25 cellular contexts compared by ENCODE assay signal in genomic region chr14:24681056-24681455, GRCh38. TPM values are rescaled to one million over a fixed set of nuclear protein-coding genes. Genes with fewer than 3 reads are reported as not detected.
DNase-seq lines count a peak whose midpoint lies in the region; ATAC-seq and TF ChIP-seq lines count a peak whose summit lies in the region.
"Had no signal": no experiment of that assay in that cellular context is flagged by ENCODE, and none has a peak within 500 bp of the region (broad histone marks: within the 10 kb centered on the region; RNA-seq: fewer than 3 reads in every experiment).

No MANE protein-coding gene starts in this region.

- TF ChIP-seq CTCF in tibial nerve (IDR thresholded peaks at IDR 0.05) (no peak), psoas muscle (IDR thresholded peaks at IDR 0.05) (no peak)

- DNase-seq in LHCN-M2 (ENCODE audit: low read depth) (peak; percentile 43), tibial nerve (ENCODE audit: low spot score in 2 of 2) (no peak), psoas muscle (no peak), NCI-H1694 (lab: John Stamatoyannopoulos, UW) (no peak)
- no peak for DNase-seq in effector memory CD8-positive, alpha-beta T cell
- DNase-seq in natural killer cell treated with Interleukin-12 subunit alpha and Interleukin-12 subunit beta and Interleukin-15 and Interleukin-18, amount 100 ng/mL, for 72 hours (ENCODE audit: low spot score): no peak
- DNase-seq: BE2C; Calu3; CD4-positive, alpha-beta T cell; GDM1; HCEC 1CT; Karpas-422; MG63; NCI-H1694 treated with DMSO at 0.1 percent for 48 hours; NCI-H2081 treated with DMSO at 0.1 percent for 48 hours; NCI-H2171 treated with DMSO at 0.1 percent for 48 hours; NCI-H524 treated with DMSO at 0.1 percent for 48 hours; Peyer's patch; SJCRH30; T-cell had no signal

- peak overlapping the region; percentile 90 to 95 for H3K27ac Mint-ChIP-seq in effector memory CD8-positive, alpha-beta T cell
- H3K27ac Mint-ChIP-seq in natural killer cell treated with Interleukin-12 subunit alpha and Interleukin-12 subunit beta and Interleukin-15 and Interleukin-18, amount 100 ng/mL, for 72 hours: peak overlapping the region; percentile 95 to 98
- H3K27ac Mint-ChIP-seq: CD4-positive, alpha-beta T cell; GM23338; IgD-negative memory B cell had no signal

- no peak overlapping the region for H3K4me3 ChIP-seq in BLaER1 treated with 17β-estradiol and CSF1 and Interleukin-3, amounts not matched to agents 10 nM and 100 nM
- H3K4me3 ChIP-seq in tibial nerve: no peak overlapping the region
- H3K4me3 ChIP-seq in psoas muscle: no peak overlapping the region
- H3K4me3 ChIP-seq: GM23338, MG63, Peyer's patch, SJCRH30 had no signal

- H3K4me3 Mint-ChIP-seq in effector memory CD8-positive, alpha-beta T cell: peak overlapping the region; percentile 93 to 96
- peak overlapping the region; percentile 97 for H3K4me3 Mint-ChIP-seq in natural killer cell treated with Interleukin-12 subunit alpha and Interleukin-12 subunit beta and Interleukin-15 and Interleukin-18, amount 100 ng/mL, for 72 hours
- H3K4me3 Mint-ChIP-seq: CD4-positive, alpha-beta T cell; GM23338; IgD-negative memory B cell; T-cell had no signal

- no peak overlapping the region for H3K27ac ChIP-seq in BLaER1 treated with 17β-estradiol and CSF1 and Interleukin-3, amounts not matched to agents 10 nM and 100 nM
- no peak overlapping the region for H3K27ac ChIP-seq in tibial nerve
- no peak overlapping the region for H3K27ac ChIP-seq in psoas muscle
- H3K27ac ChIP-seq: Peyer's patch, SJCRH30 had no signal

- no peaks in the 10 kb centered on the region for H3K27me3 ChIP-seq in BLaER1 treated with 17β-estradiol and CSF1 and Interleukin-3, amounts not matched to agents 10 nM and 100 nM
- H3K27me3 ChIP-seq in tibial nerve (no peaks in the 10 kb centered on the region), psoas muscle (ENCODE audit: insufficient read depth in 3 of 3, low read length in 2 of 3) (peaks cover 0 to 3% (median 0%) of the 10 kb centered on the region in 3 donors)
- H3K27me3 ChIP-seq: MG63, Peyer's patch, SJCRH30 had no signal

- H3K4me1 ChIP-seq in BLaER1 treated with 17β-estradiol and CSF1 and Interleukin-3, amounts not matched to agents 10 nM and 100 nM: peaks cover 9 to 39% (median 31%) of the 10 kb centered on the region in 10 experiments; a peak in 18 of 20 replicates
- H3K4me1 ChIP-seq in tibial nerve: peaks cover 0 to 9% (median 0%) of the 10 kb centered on the region in 4 donors
- H3K4me1 ChIP-seq in psoas muscle: no peaks in the 10 kb centered on the region
- H3K4me1 ChIP-seq: BE2C, SJCRH30 had no signal

- H3K4me2 ChIP-seq in BLaER1 treated with 17β-estradiol and CSF1 and Interleukin-3, amounts not matched to agents 10 nM and 100 nM: peak overlapping the region in 10 of 11 experiments; percentile 1 to 73 (median 44); a peak in 17 of 22 replicates
- H3K4me2 ChIP-seq: GM23338 had no signal

- no peaks in the 10 kb centered on the region for H4K20me1 ChIP-seq in BLaER1 treated with 17β-estradiol and CSF1 and Interleukin-3, amounts not matched to agents 10 nM and 100 nM

- no peaks in the 10 kb centered on the region for H3K36me3 ChIP-seq in BLaER1 treated with 17β-estradiol and CSF1 and Interleukin-3, amounts not matched to agents 10 nM and 100 nM
- H3K36me3 ChIP-seq in tibial nerve (no peaks in the 10 kb centered on the region), psoas muscle (ENCODE audit: insufficient read depth in 1 of 2, low read depth in 1 of 2) (no peaks in the 10 kb centered on the region)
- H3K36me3 ChIP-seq: BE2C, MG63, Peyer's patch, SJCRH30 had no signal

- intact Hi-C loops in psoas muscle (cut with DNase I): no loop called here

- no peak overlapping the region for H3K9ac ChIP-seq in BLaER1 treated with 17β-estradiol and CSF1 and Interleukin-3, amounts not matched to agents 10 nM and 100 nM

- ATAC-seq in effector memory CD8-positive, alpha-beta T cell (replicated peaks): no peak
- ATAC-seq in natural killer cell treated with Interleukin-12 subunit alpha and Interleukin-12 subunit beta and Interleukin-15 and Interleukin-18, amount 100 ng/mL, for 72 hours: no peak
- no peak for ATAC-seq in psoas muscle
- ATAC-seq: GM23338, T-cell had no signal

- peaks cover 4% of the 10 kb centered on the region for H3K36me3 Mint-ChIP-seq in effector memory CD8-positive, alpha-beta T cell (ENCODE audit: insufficient read depth)
- H3K36me3 Mint-ChIP-seq in natural killer cell treated with Interleukin-12 subunit alpha and Interleukin-12 subunit beta and Interleukin-15 and Interleukin-18, amount 100 ng/mL, for 72 hours: peaks cover 15% of the 10 kb centered on the region
- H3K36me3 Mint-ChIP-seq: T-cell had no signal

- TF ChIP-seq POLR2A in tibial nerve (IDR thresholded peaks at IDR 0.05): no peak

- peaks cover 41 to 64% of the 10 kb centered on the region in 2 donors for H3K4me1 Mint-ChIP-seq in effector memory CD8-positive, alpha-beta T cell (ENCODE audit: low read depth in 2 of 2)
- H3K4me1 Mint-ChIP-seq in natural killer cell treated with Interleukin-12 subunit alpha and Interleukin-12 subunit beta and Interleukin-15 and Interleukin-18, amount 100 ng/mL, for 72 hours (ENCODE audit: low read depth in 2 of 2): peaks cover 59 to 74% of the 10 kb centered on the region in 2 donors

- WGBS in tibial nerve, 2 donors: 57 to 61% methylated on average over 1 of the region's 1 CpG
- WGBS in psoas muscle, 3 donors: 37 to 57% (median 49%) methylated on average over 1 of the region's 1 CpG

- H3K27me3 Mint-ChIP-seq in effector memory CD8-positive, alpha-beta T cell: no peaks in the 10 kb centered on the region
- no peaks in the 10 kb centered on the region for H3K27me3 Mint-ChIP-seq in natural killer cell treated with Interleukin-12 subunit alpha and Interleukin-12 subunit beta and Interleukin-15 and Interleukin-18, amount 100 ng/mL, for 72 hours
- H3K27me3 Mint-ChIP-seq: IgD-negative memory B cell had no signal

- no peaks in the 10 kb centered on the region for H3K9me3 Mint-ChIP-seq in effector memory CD8-positive, alpha-beta T cell
- peaks cover 3% of the 10 kb centered on the region for H3K9me3 Mint-ChIP-seq in natural killer cell treated with Interleukin-12 subunit alpha and Interleukin-12 subunit beta and Interleukin-15 and Interleukin-18, amount 100 ng/mL, for 72 hours
- H3K9me3 Mint-ChIP-seq: CD4-positive, alpha-beta T cell; GM23338 had no signal

- TF ChIP-seq EP300 in tibial nerve (IDR thresholded peaks at IDR 0.05): no peak

- H3K9me3 ChIP-seq in BLaER1 treated with 17β-estradiol and CSF1 and Interleukin-3, amounts not matched to agents 10 nM and 100 nM (replicated peaks in 1 of 11): no peaks in the 10 kb centered on the region
- no peaks in the 10 kb centered on the region for H3K9me3 ChIP-seq in tibial nerve
- no peaks in the 10 kb centered on the region for H3K9me3 ChIP-seq in psoas muscle
- H3K9me3 ChIP-seq: BE2C, MG63, Peyer's patch, SJCRH30 had no signal

RNA-seq across cellular contexts. Expression of gene GZMB, which starts 47.1 kb away (rescaled TPM):
- total RNA-seq in LHCN-M2 (2014; rRNA removed) (not detected in 2 replicates), tibial nerve (1 to 10 TPM in 1 of 4 donors, not detected in 3; 4.8 TPM), psoas muscle (1 to 10 TPM in 1 of 4 donors, under 1 TPM in 2, not detected in 1; 0.29 to 1.0 (median 0.83) TPM)
- not detected for polyA plus RNA-seq in LHCN-M2 (2012)
- total RNA-seq in natural killer cell treated with Interleukin-12 subunit alpha and Interleukin-12 subunit beta and Interleukin-15 and Interleukin-18, amount 100 ng/mL, for 72 hours: 1,000 to 10,000 TPM; 1,173 to 2,090 TPM
- under 1 TPM; 0.22 to 0.59 (median 0.32) TPM for polyA plus RNA-seq in psoas muscle
- total RNA-seq: A673, Calu3, GM23338, OCI-LY7, SJCRH30 had no signal
- polyA plus RNA-seq: GM23338 had no signal

Comparison
In these comparisons a context has a peak if more than half of its experiments do, and no peak if none do; other contexts are left out.
1. RNA of gene GZMB, which starts 47.1 kb away (total RNA-seq): 1,173 to 2,090 TPM in natural killer cell treated with Interleukin-12 subunit alpha and Interleukin-12 subunit beta and Interleukin-15 and Interleukin-18, amount 100 ng/mL, for 72 hours; 0.29 to 1.0 TPM in psoas muscle, not detected in LHCN-M2 and 4.8 TPM in tibial nerve; every median in the first group is over 100 times any median in the second.